14 cellular contexts compared by ENCODE assay signal in genomic region chr7:117007285-117007684, GRCh38.
"Had no signal": no experiment of that assay in that cellular context is flagged by ENCODE, and none has a peak within 500 bp of the region (broad histone marks: within the 10 kb centered on the region; RNA-seq: fewer than 3 reads in every experiment).

No MANE protein-coding gene starts in this region.

- DNase-seq: activated B cell treated with CpG ODN at 0.5 μM for 24 hours; activated CD4-positive, alpha-beta T cell treated with anti-CD3 and anti-CD28 coated beads for 4 hours; activated CD8-positive, alpha-beta memory T cell treated with anti-CD3 and anti-CD28 coated beads, Interleukin-2, amount 50 U/mL, for 4 hours; activated gamma-delta T cell treated with Interleukin-2 at 50 U/mL for 16 hours; activated T-cell treated with anti-CD3 and anti-CD28 coated beads, Interleukin-2, amount 50 U/mL, for 48 hours; adrenal gland; foreskin fibroblast; posterior cingulate gyrus; stimulated activated naive B cell treated with anti-CD40 and anti-IgM and Interleukin-4, amounts not matched to agents 10 μg/mL and 1 μg/mL and 100 μg/mL, for 72 hours; SW 1271 had no signal

- H3K4me3 Mint-ChIP-seq: activated B cell treated with CpG ODN at 0.5 μM for 24 hours; memory B cell; nephron; stimulated activated naive B cell treated with anti-CD40 and anti-IgM and Interleukin-4, amounts not matched to agents 10 μg/mL and 1 μg/mL and 100 μg/mL, for 72 hours had no signal

- H3K27ac ChIP-seq: adrenal gland, epithelial cell of prostate, tibial nerve had no signal

- H3K27me3 Mint-ChIP-seq: memory B cell had no signal

- H3K9me3 ChIP-seq: adrenal gland, tibial nerve had no signal

- H3K36me3 Mint-ChIP-seq: memory B cell; stimulated activated naive B cell treated with anti-CD40 and anti-IgM and Interleukin-4, amounts not matched to agents 10 μg/mL and 1 μg/mL and 100 μg/mL, for 72 hours had no signal

- H3K9me3 Mint-ChIP-seq: activated B cell treated with CpG ODN at 0.5 μM for 24 hours; memory B cell; nephron; stimulated activated naive B cell treated with anti-CD40 and anti-IgM and Interleukin-4, amounts not matched to agents 10 μg/mL and 1 μg/mL and 100 μg/mL, for 72 hours had no signal

- H3K27me3 ChIP-seq: adrenal gland, tibial nerve had no signal

- ATAC-seq: stimulated activated naive B cell treated with anti-CD40 and anti-IgM and Interleukin-4, amounts not matched to agents 10 μg/mL and 1 μg/mL and 100 μg/mL, for 72 hours had no signal

- H3K27ac Mint-ChIP-seq: activated B cell treated with CpG ODN at 0.5 μM for 24 hours; memory B cell; stimulated activated naive B cell treated with anti-CD40 and anti-IgM and Interleukin-4, amounts not matched to agents 10 μg/mL and 1 μg/mL and 100 μg/mL, for 72 hours had no signal
